Comparison of ENCODE assay signal across 24 cellular contexts in genomic region chr4:59848457-59848856, GRCh38.
"Had no signal": no experiment of that assay in that cellular context is flagged by ENCODE, and none has a peak within 500 bp of the region (broad histone marks: within the 10 kb centered on the region; RNA-seq: fewer than 3 reads in every experiment).

No MANE protein-coding gene starts in this region.

- H3K27me3 ChIP-seq: brain microvascular endothelial cell, cardiac muscle cell had no signal

- H3K27ac ChIP-seq: brain microvascular endothelial cell, cardiac muscle cell, WERI-Rb-1 had no signal

- H3K36me3 ChIP-seq: brain microvascular endothelial cell, cardiac muscle cell, WERI-Rb-1 had no signal

- H3K27me3 Mint-ChIP-seq: activated CD4-positive, alpha-beta memory T cell treated with anti-CD3 and anti-CD28 coated beads for 36 hours; activated CD4-positive, alpha-beta T cell treated with anti-CD3 and anti-CD28 coated beads, Interleukin-2, amount 10 ng/mL, durations not matched to agents 7 days and 5 days; activated naive CD8-positive, alpha-beta T cell; activated T-helper 17 cell treated with anti-CD3 and anti-CD28 coated beads, Interleukin-2, amount 50 U/mL, for 72 hours; T-cell had no signal

- H3K36me3 Mint-ChIP-seq: activated CD4-positive, alpha-beta memory T cell treated with anti-CD3 and anti-CD28 coated beads for 36 hours; activated naive CD8-positive, alpha-beta T cell; T-cell had no signal

- DNase-seq: activated CD4-positive, alpha-beta memory T cell treated with anti-CD3 and anti-CD28 coated beads for 36 hours; activated CD4-positive, alpha-beta T cell treated with anti-CD3 and anti-CD28 coated beads for 1 hour; activated CD4-positive, alpha-beta T cell treated with anti-CD3 and anti-CD28 coated beads, Interleukin-2, amount 10 ng/mL, durations not matched to agents 7 days and 5 days; activated CD8-positive, alpha-beta memory T cell treated with anti-CD3 and anti-CD28 coated beads for 24 hours; activated gamma-delta T cell; activated naive CD4-positive, alpha-beta T cell treated with anti-CD3 and anti-CD28 coated beads for 36 hours; activated T-cell treated with anti-CD3 and anti-CD28 coated beads for 4 hours; activated T-cell treated with anti-CD3 and anti-CD28 coated beads, Interleukin-2, amount 50 U/mL, for 48 hours; amygdala; brain microvascular endothelial cell; Karpas-422; NCI-H1105 treated with DMSO at 0.1 percent for 48 hours; NCI-H1436 treated with DMSO at 0.1 percent for 48 hours; NCI-H187; NCI-H2081; NCI-H526; NCI-H82; SIG-M5; T-cell; WERI-Rb-1 had no signal

- H3K27ac Mint-ChIP-seq: activated CD4-positive, alpha-beta memory T cell treated with anti-CD3 and anti-CD28 coated beads for 36 hours; activated CD4-positive, alpha-beta T cell treated with anti-CD3 and anti-CD28 coated beads, Interleukin-2, amount 10 ng/mL, durations not matched to agents 7 days and 5 days; activated naive CD4-positive, alpha-beta T cell treated with anti-CD3 and anti-CD28 coated beads for 36 hours; activated naive CD8-positive, alpha-beta T cell; activated T-helper 17 cell treated with anti-CD3 and anti-CD28 coated beads, Interleukin-2, amount 50 U/mL, for 72 hours; T-cell had no signal

- ATAC-seq: activated T-helper 17 cell treated with anti-CD3 and anti-CD28 coated beads, Interleukin-2, amount 50 U/mL, for 72 hours; K562; T-cell had no signal

- H3K4me3 Mint-ChIP-seq: activated CD4-positive, alpha-beta memory T cell treated with anti-CD3 and anti-CD28 coated beads for 36 hours; activated CD4-positive, alpha-beta T cell treated with anti-CD3 and anti-CD28 coated beads, Interleukin-2, amount 10 ng/mL, durations not matched to agents 7 days and 5 days; activated naive CD4-positive, alpha-beta T cell treated with anti-CD3 and anti-CD28 coated beads for 36 hours; activated naive CD8-positive, alpha-beta T cell; activated T-helper 17 cell treated with anti-CD3 and anti-CD28 coated beads, Interleukin-2, amount 50 U/mL, for 72 hours; T-cell had no signal

- H3K4me1 Mint-ChIP-seq: activated CD4-positive, alpha-beta T cell treated with anti-CD3 and anti-CD28 coated beads, Interleukin-2, amount 10 ng/mL, durations not matched to agents 7 days and 5 days; activated T-helper 17 cell treated with anti-CD3 and anti-CD28 coated beads, Interleukin-2, amount 50 U/mL, for 72 hours; T-cell had no signal

- H3K9me3 Mint-ChIP-seq: activated CD4-positive, alpha-beta T cell treated with anti-CD3 and anti-CD28 coated beads, Interleukin-2, amount 10 ng/mL, durations not matched to agents 7 days and 5 days had no signal

- H3K4me3 ChIP-seq: cardiac muscle cell, K562 had no signal
